Comparison of ENCODE assay signal across 1 cellular context in genomic region chr16:23148166-23148512, GRCh38.
TF ChIP-seq lines count a peak whose summit lies in the region.

No MANE protein-coding gene starts in this region.

TF ChIP-seq in GM12878, 131 proteins besides CTCF, POLR2A, EP300 and RAD21 (continued from another document):
- TF ChIP-seq ZNF687 (IDR thresholded peaks at IDR 0.05) (no peak), KAT2A (conservative IDR thresholded peaks at IDR 0.05; ENCODE audit: control insufficient read depth, low read depth, low read length) (no peak), CBX3 (IDR thresholded peaks at IDR 0.05; ENCODE audit: borderline replicate concordance, low read depth) (no peak), RB1 (IDR thresholded peaks at IDR 0.05; ENCODE audit: borderline replicate concordance) (no peak), POU2F2 (IDR thresholded peaks at IDR 0.05; ENCODE audit: borderline replicate concordance, low read depth, low read length) (no peak), MTA3 (IDR thresholded peaks at IDR 0.05; ENCODE audit: borderline replicate concordance, low read length) (no peak), MLLT1 (IDR thresholded peaks at IDR 0.05) (no peak)
